In genomic region chr10:103745264-103746247, GRCh38 we compare ENCODE assay signal across 8 cellular contexts.
DNase-seq lines count a peak whose midpoint lies in the region; ATAC-seq and TF ChIP-seq lines count a peak whose summit lies in the region.

No MANE protein-coding gene starts in this region.

- CTCF ChIA-PET in HEK293 (lab: Yijun Ruan, JAX): interaction anchor here (0.8 to 0.9 kb wide), 2 partner anchors 65 to 139 kb away, joined by 3 read pairs; no protein-coding TSS in a partner anchor

- no peaks in the 10 kb centered on the region for H3K4me1 ChIP-seq in HEK293 (ENCODE audit: control insufficient read depth, insufficient read depth, low read length)

- no peak for TF ChIP-seq CTCF in HEK293 (tag by site-specific recombination; IDR thresholded peaks at IDR 0.05)

- H3K9me3 ChIP-seq in HEK293 (ENCODE audit: control insufficient read depth, insufficient read depth, low read depth, low read length): no peaks in the 10 kb centered on the region

- ATAC-seq in HG02885 (IDR thresholded peaks at IDR 0.05; ENCODE audit: poor library complexity, unreplicated experiment) (no peak), HG03025 (IDR thresholded peaks at IDR 0.05; ENCODE audit: low FRiP score, unreplicated experiment) (no peak), HG03097 (IDR thresholded peaks at IDR 0.05; ENCODE audit: low FRiP score, unreplicated experiment) (no peak)

- DNase-seq in T-helper 22 cell (ENCODE audit: low read depth) (peak; percentile 53), substantia nigra (lab: John Stamatoyannopoulos, UW) (no peak)
- DNase-seq in central memory CD4-positive, alpha-beta T cell: peak; percentile 32
- DNase-seq in stimulated activated CD4-positive, alpha-beta T cell treated with anti-CD3 and anti-CD28 coated beads, TNF-alpha, amount 100 ng/mL, for 1 hour (ENCODE audit: low read depth in 3 of 3, low spot score in 1 of 3): peak; percentile 22 to 36 (median 27)

- H3K36me3 ChIP-seq in HEK293 (ENCODE audit: control insufficient read depth in 2 of 2, insufficient read depth in 1 of 2, low read length in 2 of 2): no peaks in the 10 kb centered on the region

- POLR2A ChIA-PET in HEK293 (lab: Yijun Ruan, JAX): no interaction called here

- H3K27ac ChIP-seq in HEK293 (ENCODE audit: extremely low read depth, low read depth, low read length) (no peak overlapping the region), substantia nigra (ENCODE audit: low read depth, low read length, poor library complexity, severe bottlenecking) (no peak overlapping the region)

- H3K4me3 ChIP-seq in HEK293 (ENCODE audit: low read depth, low read length): no peak overlapping the region

TF ChIP-seq in HEK293, 187 proteins besides CTCF, POLR2A, EP300 and RAD21:
- TF ChIP-seq ZNF639 (tag by site-specific recombination; IDR thresholded peaks at IDR 0.05) (no peak), KLF8 (tag by site-specific recombination; IDR thresholded peaks at IDR 0.05) (no peak), KLF1 (tag by site-specific recombination; IDR thresholded peaks at IDR 0.05) (peak; percentile 61), ZFHX2 (tag by site-specific recombination; conservative IDR thresholded peaks at IDR 0.05) (peak; percentile 51; the same call in 1 of the 2 replicates), EGR2 (tag by site-specific recombination; IDR thresholded peaks at IDR 0.05; ENCODE audit: low read depth) (peak; percentile 67), ZNF529 (tag by site-specific recombination; IDR thresholded peaks at IDR 0.05; ENCODE audit: insufficient replicate concordance) (no peak)
- TF ChIP-seq, protein P1, sequence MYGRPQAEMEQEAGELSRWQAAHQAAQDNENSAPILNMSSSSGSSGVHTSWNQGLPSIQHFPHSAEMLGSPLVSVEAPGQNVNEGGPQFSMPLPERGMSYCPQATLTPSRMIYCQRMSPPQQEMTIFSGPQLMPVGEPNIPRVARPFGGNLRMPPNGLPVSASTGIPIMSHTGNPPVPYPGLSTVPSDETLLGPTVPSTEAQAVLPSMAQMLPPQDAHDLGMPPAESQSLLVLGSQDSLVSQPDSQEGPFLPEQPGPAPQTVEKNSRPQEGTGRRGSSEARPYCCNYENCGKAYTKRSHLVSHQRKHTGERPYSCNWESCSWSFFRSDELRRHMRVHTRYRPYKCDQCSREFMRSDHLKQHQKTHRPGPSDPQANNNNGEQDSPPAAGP (tag by site-specific recombination; IDR thresholded peaks at IDR 0.05): peak; percentile 87
TF ChIP-seq in HEK293: peak in this region for 4.

Comparison
In these comparisons a context has a peak if more than half of its experiments do, and no peak if none do; other contexts are left out.
1. DNase-seq: peak in T-helper 22 cell (single experiment), central memory CD4-positive, alpha-beta T cell (single experiment) and stimulated activated CD4-positive, alpha-beta T cell treated with anti-CD3 and anti-CD28 coated beads, TNF-alpha, amount 100 ng/mL, for 1 hour (3 of 3); none in substantia nigra (0 of 49).